1 cellular context compared by ENCODE assay signal in genomic region chr4:158826882-158827281, GRCh38.
A peak's percentile ranks its signal among the peaks of the same experiment; 100 is the strongest.
TF ChIP-seq lines count a peak whose summit lies in the region.

No MANE protein-coding gene starts in this region.

TF ChIP-seq in HepG2, 621 proteins besides CTCF, POLR2A, EP300 and RAD21 (continued from another document):
- no peak for TF ChIP-seq ZBTB49 (CRISPR knock-in tag; IDR thresholded peaks at IDR 0.05; ENCODE audit: borderline replicate concordance)
- TF ChIP-seq PHF21A (CRISPR knock-in tag; IDR thresholded peaks at IDR 0.05): no peak; the same call in 1 of the 2 replicates
- TF ChIP-seq HNRNPK (IDR thresholded peaks at IDR 0.05; ENCODE audit: low read depth, low read length, poor library complexity, severe bottlenecking): no peak
- TF ChIP-seq AFF4 (CRISPR knock-in tag; IDR thresholded peaks at IDR 0.05): no peak
- no peak for TF ChIP-seq ETS1 (CRISPR knock-in tag; IDR thresholded peaks at IDR 0.05)
- TF ChIP-seq ADNP (CRISPR knock-in tag; IDR thresholded peaks at IDR 0.05): no peak
- peak; percentile 94 for TF ChIP-seq GATAD2A (CRISPR knock-in tag; IDR thresholded peaks at IDR 0.05)
- no peak for TF ChIP-seq ZBTB46 (CRISPR knock-in tag; IDR thresholded peaks at IDR 0.05; ENCODE audit: borderline replicate concordance)
- no peak for TF ChIP-seq CENPX (CRISPR knock-in tag; IDR thresholded peaks at IDR 0.05)
- no peak for TF ChIP-seq HOXA7 (CRISPR knock-in tag; IDR thresholded peaks at IDR 0.05)
- TF ChIP-seq SIN3B (IDR thresholded peaks at IDR 0.05; ENCODE audit: low read length): no peak
- TF ChIP-seq ZNF282 (IDR thresholded peaks at IDR 0.05; ENCODE audit: partially characterized antibody): no peak
- no peak for TF ChIP-seq HOXA3 (CRISPR knock-in tag; IDR thresholded peaks at IDR 0.05)
- TF ChIP-seq MTF2 (CRISPR knock-in tag; IDR thresholded peaks at IDR 0.05; ENCODE audit: borderline replicate concordance): no peak
- peak; percentile 90 for TF ChIP-seq RXRB (CRISPR knock-in tag; IDR thresholded peaks at IDR 0.05; ENCODE audit: borderline replicate concordance)
- TF ChIP-seq POGK (CRISPR knock-in tag; conservative IDR thresholded peaks at IDR 0.05): no peak
- no peak for TF ChIP-seq KDM2A (CRISPR knock-in tag; IDR thresholded peaks at IDR 0.05; ENCODE audit: borderline replicate concordance, low read depth)
- TF ChIP-seq BATF2 (CRISPR knock-in tag; IDR thresholded peaks at IDR 0.05): no peak
- TF ChIP-seq ZMYM4 (CRISPR knock-in tag; IDR thresholded peaks at IDR 0.05): peak; percentile 72
- TF ChIP-seq GLI4 (CRISPR knock-in tag; IDR thresholded peaks at IDR 0.05; ENCODE audit: borderline replicate concordance): no peak
- no peak for TF ChIP-seq NBN (conservative IDR thresholded peaks at IDR 0.05)
- peak; percentile 76; the same call in 1 of the 2 replicates for TF ChIP-seq ZNF772 (CRISPR knock-in tag; IDR thresholded peaks at IDR 0.05)
- no peak for TF ChIP-seq FOXA1 (IDR thresholded peaks at IDR 0.05)
- TF ChIP-seq FOXA1 (CRISPR knock-in tag; IDR thresholded peaks at IDR 0.05): peak; percentile 70; the same call in 1 of the 2 replicates
- TF ChIP-seq ZNF230 (CRISPR knock-in tag; IDR thresholded peaks at IDR 0.05): no peak
- TF ChIP-seq ZNF691 (CRISPR knock-in tag; IDR thresholded peaks at IDR 0.05; ENCODE audit: borderline replicate concordance, low read depth): no peak
- TF ChIP-seq PITX1 (CRISPR knock-in tag; IDR thresholded peaks at IDR 0.05): peak; percentile 69
- no peak for TF ChIP-seq ONECUT2 (CRISPR knock-in tag; IDR thresholded peaks at IDR 0.05)
- TF ChIP-seq XBP1 (CRISPR knock-in tag; IDR thresholded peaks at IDR 0.05): no peak
- no peak for TF ChIP-seq CBFB (CRISPR knock-in tag; IDR thresholded peaks at IDR 0.05)
- no peak for TF ChIP-seq SRSF4 (IDR thresholded peaks at IDR 0.05; ENCODE audit: low read depth, low read length, poor library complexity, severe bottlenecking)
- TF ChIP-seq SYNCRIP (IDR thresholded peaks at IDR 0.05; ENCODE audit: insufficient read depth, low read depth, low read length): no peak
- no peak for TF ChIP-seq NFE2 (CRISPR knock-in tag; IDR thresholded peaks at IDR 0.05)
- TF ChIP-seq ATF7 (IDR thresholded peaks at IDR 0.05): no peak
- no peak for TF ChIP-seq ATF7 (CRISPR knock-in tag; IDR thresholded peaks at IDR 0.05)
- TF ChIP-seq RCOR2 (CRISPR knock-in tag; IDR thresholded peaks at IDR 0.05): peak; percentile 75
- 0 out of 2 replicates have a peak, but pooled peaks have one; percentile 37 for TF ChIP-seq ZNF33A (CRISPR knock-in tag; IDR thresholded peaks at IDR 0.05; ENCODE audit: borderline replicate concordance)
- no peak; the same call in 1 of the 2 replicates for TF ChIP-seq NCOR1 (IDR thresholded peaks at IDR 0.05; ENCODE audit: borderline replicate concordance, low read length)
- no peak for TF ChIP-seq HOXD1 (CRISPR knock-in tag; IDR thresholded peaks at IDR 0.05)
- TF ChIP-seq HHEX (CRISPR knock-in tag; IDR thresholded peaks at IDR 0.05): 0 out of 2 replicates have a peak, but pooled peaks have one; percentile 61
- TF ChIP-seq FOXC1 (CRISPR knock-in tag; IDR thresholded peaks at IDR 0.05; ENCODE audit: borderline replicate concordance): no peak
- TF ChIP-seq REXO4 (CRISPR knock-in tag; IDR thresholded peaks at IDR 0.05; ENCODE audit: borderline replicate concordance): no peak
- TF ChIP-seq ZSCAN21 (CRISPR knock-in tag; IDR thresholded peaks at IDR 0.05; ENCODE audit: borderline replicate concordance): no peak
- no peak for TF ChIP-seq TBX3 (IDR thresholded peaks at IDR 0.05; ENCODE audit: borderline replicate concordance)
- TF ChIP-seq HOMEZ (CRISPR knock-in tag; IDR thresholded peaks at IDR 0.05; ENCODE audit: low read depth): peak; percentile 90
